ENCODE assay signal across 11 cellular contexts in genomic region chr5:61591859-61592258, GRCh38.
"Had no signal": no experiment of that assay in that cellular context is flagged by ENCODE, and none has a peak within 500 bp of the region (broad histone marks: within the 10 kb centered on the region; RNA-seq: fewer than 3 reads in every experiment).

No MANE protein-coding gene starts in this region.

- DNase-seq: GM23248, GOT3, H7, H9, HCEC 1CT, HFFc6 had no signal

- H3K4me1 Mint-ChIP-seq: GM23338, H9 had no signal

- H2AFZ ChIP-seq: GM23248, GM23338 had no signal

- H3K9me3 ChIP-seq: HAP-1 had no signal

- FAIRE-seq: H1, H54 had no signal

- H3K36me3 ChIP-seq: HAP-1 had no signal

- H3K27ac ChIP-seq: GM23248 had no signal

- H3K4me1 ChIP-seq: HAP-1 had no signal

- ATAC-seq: GM23338, HCT116 had no signal

- H3K27ac Mint-ChIP-seq: GM23338, H9, HFFc6 had no signal

- H3K4me3 Mint-ChIP-seq: GM23338, H9, HFFc6 had no signal

- H3K4me3 ChIP-seq: GM23248, GM23338, HAP-1 had no signal

- H3K4me2 ChIP-seq: GM23338 had no signal

- H3K9ac ChIP-seq: GM23248 had no signal
